ENCODE assay signal across 1 cellular context in the genomic region with DNA sequence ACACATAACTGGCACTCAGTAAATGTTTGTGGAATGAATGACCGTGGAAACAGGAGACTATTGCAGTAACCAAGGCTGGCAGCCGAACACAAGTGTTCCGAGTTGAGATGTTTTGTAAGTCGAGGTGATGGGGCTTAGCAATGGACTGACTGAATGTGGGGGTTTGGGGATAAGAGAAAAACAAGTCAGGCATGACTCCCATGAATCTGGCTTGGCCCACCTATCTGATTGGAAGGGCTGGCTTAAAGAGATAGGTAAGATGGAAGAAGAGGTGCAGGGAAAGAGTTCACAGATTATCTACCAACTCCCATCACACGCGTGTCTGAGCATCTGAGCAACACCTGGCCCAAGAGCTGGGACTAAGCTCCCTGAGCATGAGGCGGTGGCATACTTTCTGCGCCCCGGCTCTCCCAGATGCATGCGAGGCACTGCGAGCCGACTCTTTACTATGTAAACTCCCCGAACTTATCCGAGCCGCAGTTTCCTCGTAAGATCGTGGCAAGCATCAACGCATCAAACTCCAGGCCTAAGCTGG.
TF ChIP-seq lines count a peak whose summit lies in the region.

No MANE protein-coding gene starts in this region.

TF ChIP-seq in endothelial cell of umbilical vein, 7 proteins besides CTCF, POLR2A, EP300 and RAD21:
- TF ChIP-seq FOS (IDR thresholded peaks at IDR 0.05; ENCODE audit: borderline replicate concordance, insufficient read depth, low read length), result no peak
- TF ChIP-seq, protein P1, sequence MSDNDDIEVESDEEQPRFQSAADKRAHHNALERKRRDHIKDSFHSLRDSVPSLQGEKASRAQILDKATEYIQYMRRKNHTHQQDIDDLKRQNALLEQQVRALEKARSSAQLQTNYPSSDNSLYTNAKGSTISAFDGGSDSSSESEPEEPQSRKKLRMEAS (IDR thresholded peaks at IDR 0.05; ENCODE audit: insufficient read depth, insufficient read length), result no peak
- TF ChIP-seq GATA2 (IDR thresholded peaks at IDR 0.05; ENCODE audit: insufficient read depth, insufficient read length, low read depth, low read length), result no peak
- TF ChIP-seq POLR2AphosphoS5 (IDR thresholded peaks at IDR 0.05; ENCODE audit: insufficient read depth, low read depth, low read length), result no peak
- no peak for TF ChIP-seq EZH2 (IDR thresholded peaks at IDR 0.05; ENCODE audit: borderline replicate concordance, low read depth, low read length, severe bottlenecking)
- TF ChIP-seq JUN (IDR thresholded peaks at IDR 0.05; ENCODE audit: borderline replicate concordance, insufficient read depth, insufficient read length, low read depth), result no peak
- TF ChIP-seq MYC (IDR thresholded peaks at IDR 0.05; ENCODE audit: low read depth, low read length), result no peak
